In the genomic region with DNA sequence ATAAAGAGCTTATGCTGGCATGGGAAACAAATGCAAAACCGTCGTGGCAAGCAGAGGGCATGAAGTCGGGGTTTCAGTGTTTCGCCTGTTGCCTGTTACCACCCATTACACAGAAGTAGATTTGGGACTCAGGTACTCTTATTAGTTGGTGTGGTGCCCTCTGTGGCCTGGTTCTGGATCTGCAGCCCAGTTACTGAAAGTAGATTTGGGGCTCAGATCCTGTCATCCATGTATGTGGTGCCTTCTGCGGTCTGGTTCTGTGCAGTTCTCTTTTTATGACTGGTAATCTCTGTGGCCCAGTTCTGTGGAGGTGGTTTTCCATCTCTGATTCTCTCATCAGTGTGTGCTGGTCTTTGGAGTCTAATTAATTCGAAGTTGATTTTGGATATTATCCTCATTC, we compare ENCODE assay signal across 9 cellular contexts. TPM values are rescaled to one million over a fixed set of nuclear protein-coding genes. Genes with fewer than 3 reads are reported as not detected.
DNase-seq lines count a peak whose midpoint lies in the region; ATAC-seq, FAIRE-seq and TF ChIP-seq lines count a peak whose summit lies in the region.
"Had no signal": no experiment of that assay in that cellular context is flagged by ENCODE, and none has a peak within 500 bp of the region (broad histone marks: within the 10 kb centered on the region; RNA-seq: fewer than 3 reads in every experiment).

No MANE protein-coding gene starts in this region.

- H3K27me3 Mint-ChIP-seq in glutamatergic neuron (ENCODE audit: unreplicated experiment), result peaks cover 6% of the 10 kb centered on the region

- H3K36me3 ChIP-seq in gastrocnemius medialis, result no peaks in the 10 kb centered on the region
- H3K36me3 ChIP-seq: SJSA1 had no signal

- no peaks in the 10 kb centered on the region for H3K4me1 ChIP-seq in gastrocnemius medialis
- H3K4me1 ChIP-seq: SJSA1 had no signal

- intact Hi-C loops in gastrocnemius medialis (cut with DNase I; ENCODE audit: low total_unique reads), result no loop called here

- peak; percentile 62 for DNase-seq in D341Med (ENCODE audit: low spot score)
- no peak for DNase-seq in glutamatergic neuron
- DNase-seq in urothelium cell line (ENCODE audit: low spot score), result peak; percentile 68
- DNase-seq in gastrocnemius medialis, result no peak

- peak; percentile 45 for TF ChIP-seq CTCF in WI38 (IDR thresholded peaks at IDR 0.05; ENCODE audit: low read depth, low read length)
- TF ChIP-seq CTCF in glutamatergic neuron (IDR thresholded peaks at IDR 0.05; ENCODE audit: partially characterized antibody, unreplicated experiment), result peak; percentile 38
- TF ChIP-seq CTCF in gastrocnemius medialis (IDR thresholded peaks at IDR 0.05 in 4 of 5, conservative IDR thresholded peaks at IDR 0.05 in 1 of 5), result no peak

- no peak overlapping the region for H3K27ac Mint-ChIP-seq in glutamatergic neuron (ENCODE audit: unreplicated experiment)

- H3K9me3 ChIP-seq in gastrocnemius medialis, result no peaks in the 10 kb centered on the region
- H3K9me3 ChIP-seq: SJSA1 had no signal

- no peaks in the 10 kb centered on the region for H3K27me3 ChIP-seq in gastrocnemius medialis
- H3K27me3 ChIP-seq: SJSA1 had no signal

- H3K4me1 Mint-ChIP-seq in glutamatergic neuron (ENCODE audit: low read depth, unreplicated experiment), result peaks cover 3% of the 10 kb centered on the region

- ATAC-seq in GM18909 (IDR thresholded peaks at IDR 0.05; ENCODE audit: poor library complexity, unreplicated experiment), result peak; percentile 78
- ATAC-seq in HG03378 (IDR thresholded peaks at IDR 0.05; ENCODE audit: unreplicated experiment), result peak; percentile 71
- no peak for ATAC-seq in HG03460 (IDR thresholded peaks at IDR 0.05; ENCODE audit: unreplicated experiment)
- ATAC-seq in gastrocnemius medialis, result no peak

- no peak for FAIRE-seq in urothelium cell line (lab: Jason Lieb, UNC)

- in situ Hi-C loops in gastrocnemius medialis (cut with MboI; ENCODE audit: low sequenced_read_pairs in 4 of 4), result no loop called here

- H3K9me3 Mint-ChIP-seq in glutamatergic neuron (ENCODE audit: unreplicated experiment), result peaks cover 5% of the 10 kb centered on the region

- no peaks in the 10 kb centered on the region for H3K36me3 Mint-ChIP-seq in glutamatergic neuron (ENCODE audit: unreplicated experiment)

- H3K4me3 Mint-ChIP-seq in glutamatergic neuron (ENCODE audit: unreplicated experiment), result no peak overlapping the region

- no peak overlapping the region for H3K4me3 ChIP-seq in WI38 (ENCODE audit: low read depth, low read length)
- H3K4me3 ChIP-seq in gastrocnemius medialis, result no peak overlapping the region
- H3K4me3 ChIP-seq: SJSA1 had no signal

- TF ChIP-seq POLR2A in gastrocnemius medialis (IDR thresholded peaks at IDR 0.05), result no peak

- H3K27ac ChIP-seq in gastrocnemius medialis, result no peak overlapping the region
- H3K27ac ChIP-seq: SJSA1 had no signal

RNA-seq across cellular contexts. Expression of a gene that starts 45.2 kb away (rescaled TPM):
- 31.0 TPM for total RNA-seq in glutamatergic neuron (ENCODE audit: unreplicated experiment)
- 1 to 10 TPM; 2.6 to 4.5 (median 2.9) TPM for total RNA-seq in gastrocnemius medialis

Comparison
In these comparisons a context has a peak if more than half of its experiments do, and no peak if none do; other contexts are left out.
1. DNase-seq: peak in D341Med (single experiment) and urothelium cell line (single experiment); none in glutamatergic neuron (single experiment) and gastrocnemius medialis (0 of 2).
2. ATAC-seq: peak in GM18909 (single experiment) and HG03378 (single experiment); none in HG03460 (single experiment) and gastrocnemius medialis (0 of 2).
3. CTCF ChIP-seq: peak in WI38 (single experiment) and glutamatergic neuron (single experiment); none in gastrocnemius medialis (0 of 5).